Comparison of ENCODE assay signal across 23 cellular contexts in the genomic region with DNA sequence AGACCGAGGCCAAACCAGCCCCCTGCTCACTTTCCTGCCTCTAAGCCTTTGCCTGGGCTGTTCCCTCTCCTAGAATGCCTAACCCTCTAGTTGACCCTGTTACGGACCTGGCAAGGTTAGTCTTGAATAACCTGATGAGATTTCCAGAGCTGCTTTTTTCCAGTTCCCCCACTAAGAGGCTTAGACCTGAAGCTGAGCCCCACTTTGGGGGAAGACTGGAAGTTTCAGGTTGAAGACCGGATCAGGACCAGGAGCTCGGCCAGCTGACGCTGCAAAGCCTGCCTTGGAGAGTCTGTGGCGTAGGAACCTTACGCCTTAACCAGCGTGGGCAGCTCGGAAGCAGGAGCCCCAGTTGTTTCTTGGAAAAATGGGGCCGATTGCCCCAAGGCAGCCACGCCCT.
"Had no signal": no experiment of that assay in that cellular context is flagged by ENCODE, and none has a peak within 500 bp of the region (broad histone marks: within the 10 kb centered on the region; RNA-seq: fewer than 3 reads in every experiment).

No MANE protein-coding gene starts in this region.

- H3K9ac ChIP-seq: SK-N-SH had no signal

- H3K27me3 ChIP-seq: MG63 had no signal

- H3K36me3 ChIP-seq: MG63 had no signal

- DNase-seq: IMR-90, Karpas-422, KG1, MG63, NCI-H1092, NCI-H1105 treated with DMSO at 0.1 percent for 48 hours, NCI-H1417 treated with DMSO at 0.1 percent for 48 hours, NCI-H146, NCI-H1694 treated with DMSO at 0.1 percent for 48 hours, NCI-H2029, NCI-H2081 treated with DMSO at 0.1 percent for 48 hours, NCI-H2171, NCI-H226, NCI-H446 treated with DMSO at 0.1 percent for 48 hours, NCI-H510A treated with DMSO at 0.1 percent for 48 hours, NCI-H526, RPMI8226, SHP77, SK-N-SH, SW 1271, T-cell had no signal

- FAIRE-seq: HepG2, RCC 7860 had no signal

- H3K4me2 ChIP-seq: SK-N-SH had no signal

- H3K9me3 ChIP-seq: MG63, SK-N-SH had no signal

- H3K4me3 ChIP-seq: MG63 had no signal
